ENCODE assay signal across 18 cellular contexts in genomic region chr12:44839785-44840184, GRCh38. TPM values are rescaled to one million over a fixed set of nuclear protein-coding genes. Genes with fewer than 3 reads are reported as not detected.
DNase-seq lines count a peak whose midpoint lies in the region; ATAC-seq and TF ChIP-seq lines count a peak whose summit lies in the region.
"Had no signal": no experiment of that assay in that cellular context is flagged by ENCODE, and none has a peak within 500 bp of the region (broad histone marks: within the 10 kb centered on the region; RNA-seq: fewer than 3 reads in every experiment).

No MANE protein-coding gene starts in this region.

- H3K36me3 Mint-ChIP-seq in activated CD4-positive, alpha-beta T cell treated with anti-CD3 and anti-CD28 coated beads, Interleukin-2, amount 10 ng/mL, durations not matched to agents 24 days and 14 days (ENCODE audit: low read depth): peaks cover 7% of the 10 kb centered on the region
- peaks cover 19% of the 10 kb centered on the region for H3K36me3 Mint-ChIP-seq in CD8-positive, alpha-beta T cell
- H3K36me3 Mint-ChIP-seq in activated T-cell treated with anti-CD3 and anti-CD28 coated beads, Interleukin-2, amount 50 U/mL, for 72 hours (ENCODE audit: insufficient read depth in 2 of 2): peaks cover 0 to 2% of the 10 kb centered on the region in 2 donors
- peaks cover 0 to 22% (median 3%) of the 10 kb centered on the region in 5 donors for H3K36me3 Mint-ChIP-seq in naive thymus-derived CD4-positive, alpha-beta T cell
- H3K36me3 Mint-ChIP-seq: CD14-positive monocyte had no signal

- H3K27me3 Mint-ChIP-seq in activated CD4-positive, alpha-beta T cell treated with anti-CD3 and anti-CD28 coated beads, Interleukin-2, amount 10 ng/mL, durations not matched to agents 24 days and 14 days: no peaks in the 10 kb centered on the region
- H3K27me3 Mint-ChIP-seq in CD8-positive, alpha-beta T cell (ENCODE audit: low read depth): no peaks in the 10 kb centered on the region
- no peaks in the 10 kb centered on the region for H3K27me3 Mint-ChIP-seq in activated T-cell treated with anti-CD3 and anti-CD28 coated beads, Interleukin-2, amount 50 U/mL, for 72 hours (ENCODE audit: low read depth)
- no peaks in the 10 kb centered on the region for H3K27me3 Mint-ChIP-seq in naive thymus-derived CD4-positive, alpha-beta T cell

- H3K4me3 ChIP-seq in CD8-positive, alpha-beta T cell (ENCODE audit: low read depth, low read length): no peak overlapping the region
- no peak overlapping the region for H3K4me3 ChIP-seq in naive thymus-derived CD4-positive, alpha-beta T cell (ENCODE audit: low read length)
- H3K4me3 ChIP-seq: GM12878 had no signal

- no peak for ATAC-seq in CD8-positive, alpha-beta T cell
- ATAC-seq in activated T-cell treated with anti-CD3 and anti-CD28 coated beads, Interleukin-2, amount 50 U/mL, for 72 hours (replicated peaks in 1 of 2): peak; percentile 16 to 27
- no peak for ATAC-seq in naive thymus-derived CD4-positive, alpha-beta T cell
- ATAC-seq: GM12878 had no signal

- no peak overlapping the region for H3K27ac ChIP-seq in CD8-positive, alpha-beta T cell (ENCODE audit: low read depth, low read length)
- no peak overlapping the region for H3K27ac ChIP-seq in naive thymus-derived CD4-positive, alpha-beta T cell (ENCODE audit: low read depth, low read length)

- H3K4me3 Mint-ChIP-seq in activated CD4-positive, alpha-beta T cell treated with anti-CD3 and anti-CD28 coated beads, Interleukin-2, amount 10 ng/mL, durations not matched to agents 24 days and 14 days: peak overlapping the region; percentile 11
- peak overlapping the region; percentile 6 for H3K4me3 Mint-ChIP-seq in CD8-positive, alpha-beta T cell
- peak overlapping the region; percentile 13 to 53 for H3K4me3 Mint-ChIP-seq in activated T-cell treated with anti-CD3 and anti-CD28 coated beads, Interleukin-2, amount 50 U/mL, for 72 hours
- peak overlapping the region in 6 of 10 donors; percentile 17 to 57 (median 42) for H3K4me3 Mint-ChIP-seq in naive thymus-derived CD4-positive, alpha-beta T cell
- H3K4me3 Mint-ChIP-seq: CD14-positive monocyte had no signal

- peaks cover 56% of the 10 kb centered on the region for H3K4me1 Mint-ChIP-seq in activated CD4-positive, alpha-beta T cell treated with anti-CD3 and anti-CD28 coated beads, Interleukin-2, amount 10 ng/mL, durations not matched to agents 24 days and 14 days
- peaks cover 90% of the 10 kb centered on the region for H3K4me1 Mint-ChIP-seq in CD8-positive, alpha-beta T cell (ENCODE audit: low read depth)
- peaks cover 92% of the 10 kb centered on the region for H3K4me1 Mint-ChIP-seq in activated T-cell treated with anti-CD3 and anti-CD28 coated beads, Interleukin-2, amount 50 U/mL, for 72 hours (ENCODE audit: low read depth)
- H3K4me1 Mint-ChIP-seq in naive thymus-derived CD4-positive, alpha-beta T cell: peaks cover 29 to 97% (median 84%) of the 10 kb centered on the region in 7 donors
- H3K4me1 Mint-ChIP-seq: CD14-positive monocyte had no signal

- CTCF ChIA-PET in CD8-positive, alpha-beta T cell (lab: Charles Lee): interaction anchor here (1.8 kb wide), 1 partner anchor 29 kb away, joined by 4 read pairs; no protein-coding TSS in a partner anchor
- CTCF ChIA-PET in naive thymus-derived CD4-positive, alpha-beta T cell (lab: Charles Lee): no interaction called here

- DNase-seq in activated CD4-positive, alpha-beta T cell treated with anti-CD3 and anti-CD28 coated beads, Interleukin-2, amount 10 ng/mL, durations not matched to agents 24 days and 14 days: no peak
- DNase-seq in activated CD4-positive, alpha-beta T cell treated with anti-CD3 and anti-CD28 coated beads for 48 hours: no peak
- DNase-seq in CD8-positive, alpha-beta T cell: no peak
- peak in 1 of 2 donors; percentile 11 for DNase-seq in activated T-cell treated with anti-CD3 and anti-CD28 coated beads, Interleukin-2, amount 50 U/mL, for 72 hours
- no peak for DNase-seq in naive thymus-derived CD4-positive, alpha-beta T cell
- DNase-seq in H4 (ENCODE audit: low spot score) (no peak), NCI-H2171 treated with DMSO at 0.1 percent for 48 hours (lab: John Stamatoyannopoulos, UW) (no peak), NOMO-1 treated with DMSO at 0.1 percent for 48 hours (lab: John Stamatoyannopoulos, UW; ENCODE audit: unreplicated experiment) (no peak)
- DNase-seq: Calu3, HCEC 1CT, MM.1S, NCI-H1105, NCI-H1930, NCI-H2171, NCI-H510A had no signal

- TF ChIP-seq CTCF in CD8-positive, alpha-beta T cell (IDR thresholded peaks at IDR 0.05): no peak

- H3K9me3 Mint-ChIP-seq in activated CD4-positive, alpha-beta T cell treated with anti-CD3 and anti-CD28 coated beads, Interleukin-2, amount 10 ng/mL, durations not matched to agents 24 days and 14 days: no peaks in the 10 kb centered on the region
- H3K9me3 Mint-ChIP-seq in CD8-positive, alpha-beta T cell: no peaks in the 10 kb centered on the region
- no peaks in the 10 kb centered on the region for H3K9me3 Mint-ChIP-seq in activated T-cell treated with anti-CD3 and anti-CD28 coated beads, Interleukin-2, amount 50 U/mL, for 72 hours
- no peaks in the 10 kb centered on the region for H3K9me3 Mint-ChIP-seq in naive thymus-derived CD4-positive, alpha-beta T cell

- peaks cover 93% of the 10 kb centered on the region for H3K4me1 ChIP-seq in CD8-positive, alpha-beta T cell (ENCODE audit: insufficient read depth, low read length)
- peaks cover 47 to 60% of the 10 kb centered on the region in 2 donors for H3K4me1 ChIP-seq in naive thymus-derived CD4-positive, alpha-beta T cell (ENCODE audit: control insufficient read depth in 2 of 2, insufficient read depth in 2 of 2, low read length in 2 of 2)

- intact Hi-C loops in activated CD4-positive, alpha-beta T cell treated with anti-CD3 and anti-CD28 coated beads, Interleukin-2, amount 10 ng/mL, durations not matched to agents 24 days and 14 days (cut with micrococcal nuclease): loop anchor here (10.0 kb wide), 1 partner anchor 885 kb away; the partner anchor contains the start of gene ARID2
- intact Hi-C loops in CD8-positive, alpha-beta T cell (cut with DNase I, micrococcal nuclease): loop anchor here in 1 of 2 experiments (1.0 to 5.0 kb wide), 2 partner anchors 9 to 33 kb away; no protein-coding TSS in a partner anchor
- intact Hi-C loops in naive thymus-derived CD4-positive, alpha-beta T cell (cut with micrococcal nuclease): loop anchor here in 1 of 2 donors (10.0 kb wide), 1 partner anchor 885 kb away; the partner anchor contains the start of gene ARID2

- H3K36me3 ChIP-seq in CD8-positive, alpha-beta T cell (ENCODE audit: insufficient read depth, low read length): no peaks in the 10 kb centered on the region
- H3K36me3 ChIP-seq in naive thymus-derived CD4-positive, alpha-beta T cell (ENCODE audit: control insufficient read depth in 2 of 3, insufficient read depth in 3 of 3, low read length in 3 of 3): no peaks in the 10 kb centered on the region

- H3K27me3 ChIP-seq in CD8-positive, alpha-beta T cell (ENCODE audit: insufficient read depth, low read length): no peaks in the 10 kb centered on the region
- H3K27me3 ChIP-seq in naive thymus-derived CD4-positive, alpha-beta T cell (ENCODE audit: control insufficient read depth in 2 of 2, insufficient read depth in 2 of 2, low read length in 2 of 2): no peaks in the 10 kb centered on the region

- POLR2A ChIA-PET in CD8-positive, alpha-beta T cell (lab: Charles Lee): interaction anchor here (0.6 to 2.8 kb wide), 2 partner anchors 28 to 29 kb away, joined by 4 to 9 read pairs; no protein-coding TSS in a partner anchor
- POLR2A ChIA-PET in naive thymus-derived CD4-positive, alpha-beta T cell (lab: Charles Lee): interaction anchor here (0.8 to 5.1 kb wide), 2 partner anchors 11 to 28 kb away, joined by 3 to 41 read pairs; no protein-coding TSS in a partner anchor

- no peaks in the 10 kb centered on the region for H3K9me3 ChIP-seq in CD8-positive, alpha-beta T cell (ENCODE audit: low read length)
- no peaks in the 10 kb centered on the region for H3K9me3 ChIP-seq in naive thymus-derived CD4-positive, alpha-beta T cell (ENCODE audit: control insufficient read depth in 2 of 3, low read length in 3 of 3)

- peak overlapping the region; percentile 76 for H3K27ac Mint-ChIP-seq in activated CD4-positive, alpha-beta T cell treated with anti-CD3 and anti-CD28 coated beads, Interleukin-2, amount 10 ng/mL, durations not matched to agents 24 days and 14 days
- H3K27ac Mint-ChIP-seq in CD8-positive, alpha-beta T cell: peak overlapping the region; percentile 87
- peak overlapping the region; percentile 0 for H3K27ac Mint-ChIP-seq in activated T-cell treated with anti-CD3 and anti-CD28 coated beads, Interleukin-2, amount 50 U/mL, for 72 hours
- H3K27ac Mint-ChIP-seq in naive thymus-derived CD4-positive, alpha-beta T cell: peak overlapping the region; percentile 2 to 98 (median 48)
- H3K27ac Mint-ChIP-seq: CD14-positive monocyte had no signal

RNA-seq across cellular contexts. Expression of gene NELL2, which starts 36.3 kb away (rescaled TPM):
- total RNA-seq in activated CD4-positive, alpha-beta T cell treated with anti-CD3 and anti-CD28 coated beads, Interleukin-2, amount 10 ng/mL, durations not matched to agents 24 days and 14 days: 20.0 and 27.5 TPM in 2 replicates
- 100 to 1,000 TPM; 384 to 390 TPM for total RNA-seq in CD8-positive, alpha-beta T cell
- total RNA-seq in activated T-cell treated with anti-CD3 and anti-CD28 coated beads, Interleukin-2, amount 50 U/mL, for 72 hours: 10 to 100 TPM; 36.3 to 66.0 TPM
- total RNA-seq in naive thymus-derived CD4-positive, alpha-beta T cell: 100 to 1,000 TPM in 4 of 5 experiments, 10 to 100 TPM in 1; 60.9 to 414 (median 228) TPM
- 100 to 1,000 TPM; 152 to 252 TPM for polyA plus RNA-seq in naive thymus-derived CD4-positive, alpha-beta T cell
- total RNA-seq in H4 (2014; rRNA removed; shearing (Covaris generic)): 6.7 and 9.2 TPM in 2 replicates
- total RNA-seq: Calu3, G401 had no signal

Comparison
In these comparisons a context has a peak if more than half of its experiments do, and no peak if none do; other contexts are left out.
1. H3K27ac Mint-ChIP-seq: peak in every context shown above with its lines; median percentile 87 in CD8-positive, alpha-beta T cell; 76 in activated CD4-positive, alpha-beta T cell treated with anti-CD3 and anti-CD28 coated beads, Interleukin-2, amount 10 ng/mL, durations not matched to agents 24 days and 14 days; 48 in naive thymus-derived CD4-positive, alpha-beta T cell; 0 in activated T-cell treated with anti-CD3 and anti-CD28 coated beads, Interleukin-2, amount 50 U/mL, for 72 hours.
2. ATAC-seq: peak in activated T-cell treated with anti-CD3 and anti-CD28 coated beads, Interleukin-2, amount 50 U/mL, for 72 hours (2 of 2); none in CD8-positive, alpha-beta T cell (single experiment) and naive thymus-derived CD4-positive, alpha-beta T cell (single experiment).
3. Peak in every context shown above with its lines, with median percentiles within 50 percentile points of each other: H3K4me3 Mint-ChIP-seq.